1 cellular context compared by ENCODE assay signal in the genomic region with DNA sequence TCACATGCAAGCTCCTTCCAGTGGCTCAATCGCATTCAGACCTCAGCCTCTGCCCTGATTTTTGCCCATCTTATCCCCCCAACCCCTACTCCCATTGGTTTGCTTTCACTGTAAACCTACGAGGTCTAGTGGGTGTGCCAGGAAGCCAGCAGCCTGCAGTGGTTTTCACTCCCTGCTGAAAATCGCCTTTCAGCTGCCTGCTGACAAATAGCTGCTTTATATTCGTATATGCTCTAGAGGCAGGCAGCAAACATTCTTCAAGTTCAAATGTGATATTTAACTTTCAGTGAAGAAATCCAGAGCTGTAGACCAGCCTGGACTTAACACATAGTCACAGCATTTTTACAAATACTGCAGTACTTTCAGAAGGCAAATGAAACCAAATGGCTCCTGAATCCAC.
TF ChIP-seq lines count a peak whose summit lies in the region.

No MANE protein-coding gene starts in this region.

TF ChIP-seq in H1, 55 proteins besides CTCF, POLR2A, EP300 and RAD21 (continued from another document):
- TF ChIP-seq, protein P1, sequence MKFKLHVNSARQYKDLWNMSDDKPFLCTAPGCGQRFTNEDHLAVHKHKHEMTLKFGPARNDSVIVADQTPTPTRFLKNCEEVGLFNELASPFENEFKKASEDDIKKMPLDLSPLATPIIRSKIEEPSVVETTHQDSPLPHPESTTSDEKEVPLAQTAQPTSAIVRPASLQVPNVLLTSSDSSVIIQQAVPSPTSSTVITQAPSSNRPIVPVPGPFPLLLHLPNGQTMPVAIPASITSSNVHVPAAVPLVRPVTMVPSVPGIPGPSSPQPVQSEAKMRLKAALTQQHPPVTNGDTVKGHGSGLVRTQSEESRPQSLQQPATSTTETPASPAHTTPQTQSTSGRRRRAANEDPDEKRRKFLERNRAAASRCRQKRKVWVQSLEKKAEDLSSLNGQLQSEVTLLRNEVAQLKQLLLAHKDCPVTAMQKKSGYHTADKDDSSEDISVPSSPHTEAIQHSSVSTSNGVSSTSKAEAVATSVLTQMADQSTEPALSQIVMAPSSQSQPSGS (IDR thresholded peaks at IDR 0.05; ENCODE audit: low read length), result no peak
- TF ChIP-seq SUZ12 (IDR thresholded peaks at IDR 0.05; ENCODE audit: low read length) (no peak), CREB1 (IDR thresholded peaks at IDR 0.05) (no peak), RXRA (IDR thresholded peaks at IDR 0.05; ENCODE audit: insufficient read depth, low read depth, low read length) (no peak), FOSL1 (IDR thresholded peaks at IDR 0.05; ENCODE audit: insufficient read depth, low read depth, low read length) (no peak), JUND (IDR thresholded peaks at IDR 0.05; ENCODE audit: low read length) (no peak), KDM4A (IDR thresholded peaks at IDR 0.05; ENCODE audit: low read depth, low read length, severe bottlenecking) (no peak)
- TF ChIP-seq, protein P2, sequence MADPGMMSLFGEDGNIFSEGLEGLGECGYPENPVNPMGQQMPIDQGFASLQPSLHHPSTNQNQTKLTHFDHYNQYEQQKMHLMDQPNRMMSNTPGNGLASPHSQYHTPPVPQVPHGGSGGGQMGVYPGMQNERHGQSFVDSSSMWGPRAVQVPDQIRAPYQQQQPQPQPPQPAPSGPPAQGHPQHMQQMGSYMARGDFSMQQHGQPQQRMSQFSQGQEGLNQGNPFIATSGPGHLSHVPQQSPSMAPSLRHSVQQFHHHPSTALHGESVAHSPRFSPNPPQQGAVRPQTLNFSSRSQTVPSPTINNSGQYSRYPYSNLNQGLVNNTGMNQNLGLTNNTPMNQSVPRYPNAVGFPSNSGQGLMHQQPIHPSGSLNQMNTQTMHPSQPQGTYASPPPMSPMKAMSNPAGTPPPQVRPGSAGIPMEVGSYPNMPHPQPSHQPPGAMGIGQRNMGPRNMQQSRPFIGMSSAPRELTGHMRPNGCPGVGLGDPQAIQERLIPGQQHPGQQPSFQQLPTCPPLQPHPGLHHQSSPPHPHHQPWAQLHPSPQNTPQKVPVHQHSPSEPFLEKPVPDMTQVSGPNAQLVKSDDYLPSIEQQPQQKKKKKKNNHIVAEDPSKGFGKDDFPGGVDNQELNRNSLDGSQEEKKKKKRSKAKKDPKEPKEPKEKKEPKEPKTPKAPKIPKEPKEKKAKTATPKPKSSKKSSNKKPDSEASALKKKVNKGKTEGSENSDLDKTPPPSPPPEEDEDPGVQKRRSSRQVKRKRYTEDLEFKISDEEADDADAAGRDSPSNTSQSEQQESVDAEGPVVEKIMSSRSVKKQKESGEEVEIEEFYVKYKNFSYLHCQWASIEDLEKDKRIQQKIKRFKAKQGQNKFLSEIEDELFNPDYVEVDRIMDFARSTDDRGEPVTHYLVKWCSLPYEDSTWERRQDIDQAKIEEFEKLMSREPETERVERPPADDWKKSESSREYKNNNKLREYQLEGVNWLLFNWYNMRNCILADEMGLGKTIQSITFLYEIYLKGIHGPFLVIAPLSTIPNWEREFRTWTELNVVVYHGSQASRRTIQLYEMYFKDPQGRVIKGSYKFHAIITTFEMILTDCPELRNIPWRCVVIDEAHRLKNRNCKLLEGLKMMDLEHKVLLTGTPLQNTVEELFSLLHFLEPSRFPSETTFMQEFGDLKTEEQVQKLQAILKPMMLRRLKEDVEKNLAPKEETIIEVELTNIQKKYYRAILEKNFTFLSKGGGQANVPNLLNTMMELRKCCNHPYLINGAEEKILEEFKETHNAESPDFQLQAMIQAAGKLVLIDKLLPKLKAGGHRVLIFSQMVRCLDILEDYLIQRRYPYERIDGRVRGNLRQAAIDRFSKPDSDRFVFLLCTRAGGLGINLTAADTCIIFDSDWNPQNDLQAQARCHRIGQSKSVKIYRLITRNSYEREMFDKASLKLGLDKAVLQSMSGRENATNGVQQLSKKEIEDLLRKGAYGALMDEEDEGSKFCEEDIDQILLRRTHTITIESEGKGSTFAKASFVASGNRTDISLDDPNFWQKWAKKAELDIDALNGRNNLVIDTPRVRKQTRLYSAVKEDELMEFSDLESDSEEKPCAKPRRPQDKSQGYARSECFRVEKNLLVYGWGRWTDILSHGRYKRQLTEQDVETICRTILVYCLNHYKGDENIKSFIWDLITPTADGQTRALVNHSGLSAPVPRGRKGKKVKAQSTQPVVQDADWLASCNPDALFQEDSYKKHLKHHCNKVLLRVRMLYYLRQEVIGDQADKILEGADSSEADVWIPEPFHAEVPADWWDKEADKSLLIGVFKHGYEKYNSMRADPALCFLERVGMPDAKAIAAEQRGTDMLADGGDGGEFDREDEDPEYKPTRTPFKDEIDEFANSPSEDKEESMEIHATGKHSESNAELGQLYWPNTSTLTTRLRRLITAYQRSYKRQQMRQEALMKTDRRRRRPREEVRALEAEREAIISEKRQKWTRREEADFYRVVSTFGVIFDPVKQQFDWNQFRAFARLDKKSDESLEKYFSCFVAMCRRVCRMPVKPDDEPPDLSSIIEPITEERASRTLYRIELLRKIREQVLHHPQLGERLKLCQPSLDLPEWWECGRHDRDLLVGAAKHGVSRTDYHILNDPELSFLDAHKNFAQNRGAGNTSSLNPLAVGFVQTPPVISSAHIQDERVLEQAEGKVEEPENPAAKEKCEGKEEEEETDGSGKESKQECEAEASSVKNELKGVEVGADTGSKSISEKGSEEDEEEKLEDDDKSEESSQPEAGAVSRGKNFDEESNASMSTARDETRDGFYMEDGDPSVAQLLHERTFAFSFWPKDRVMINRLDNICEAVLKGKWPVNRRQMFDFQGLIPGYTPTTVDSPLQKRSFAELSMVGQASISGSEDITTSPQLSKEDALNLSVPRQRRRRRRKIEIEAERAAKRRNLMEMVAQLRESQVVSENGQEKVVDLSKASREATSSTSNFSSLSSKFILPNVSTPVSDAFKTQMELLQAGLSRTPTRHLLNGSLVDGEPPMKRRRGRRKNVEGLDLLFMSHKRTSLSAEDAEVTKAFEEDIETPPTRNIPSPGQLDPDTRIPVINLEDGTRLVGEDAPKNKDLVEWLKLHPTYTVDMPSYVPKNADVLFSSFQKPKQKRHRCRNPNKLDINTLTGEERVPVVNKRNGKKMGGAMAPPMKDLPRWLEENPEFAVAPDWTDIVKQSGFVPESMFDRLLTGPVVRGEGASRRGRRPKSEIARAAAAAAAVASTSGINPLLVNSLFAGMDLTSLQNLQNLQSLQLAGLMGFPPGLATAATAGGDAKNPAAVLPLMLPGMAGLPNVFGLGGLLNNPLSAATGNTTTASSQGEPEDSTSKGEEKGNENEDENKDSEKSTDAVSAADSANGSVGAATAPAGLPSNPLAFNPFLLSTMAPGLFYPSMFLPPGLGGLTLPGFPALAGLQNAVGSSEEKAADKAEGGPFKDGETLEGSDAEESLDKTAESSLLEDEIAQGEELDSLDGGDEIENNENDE (IDR thresholded peaks at IDR 0.05; ENCODE audit: insufficient replicate concordance, low read length), result no peak
TF ChIP-seq in H1: peak in this region for 0.
